ENCODE assay signal across 17 cellular contexts in genomic region chr6:158856261-158856660, GRCh38. TPM values are rescaled to one million over a fixed set of nuclear protein-coding genes. Genes with fewer than 3 reads are reported as not detected.
DNase-seq lines count a peak whose midpoint lies in the region; TF ChIP-seq lines count a peak whose summit lies in the region.
"Had no signal": no experiment of that assay in that cellular context is flagged by ENCODE, and none has a peak within 500 bp of the region (broad histone marks: within the 10 kb centered on the region; RNA-seq: fewer than 3 reads in every experiment).

No MANE protein-coding gene starts in this region.

- no peak overlapping the region for H3K18ac ChIP-seq in trophoblast cell (ENCODE audit: low read length)

- peak overlapping the region; percentile 39 for H2BK12ac ChIP-seq in trophoblast cell (ENCODE audit: low read length)

- peaks cover 51% of the 10 kb centered on the region for H3K79me1 ChIP-seq in trophoblast cell (ENCODE audit: low read length)

- no peak overlapping the region for H3K14ac ChIP-seq in trophoblast cell (ENCODE audit: low read length)

- H3K9me3 ChIP-seq in DOHH2 (ENCODE audit: control insufficient read depth, insufficient read depth, low read length) (no peaks in the 10 kb centered on the region), left ventricle myocardium inferior (replicated peaks) (no peaks in the 10 kb centered on the region), trophoblast cell (ENCODE audit: insufficient read depth, low read depth, low read length) (no peaks in the 10 kb centered on the region)
- H3K9me3 ChIP-seq: Peyer's patch, transverse colon had no signal

- no peak overlapping the region for H3K9ac ChIP-seq in trophoblast cell (ENCODE audit: low read length)

- H4K20me1 ChIP-seq in DOHH2 (ENCODE audit: control insufficient read depth, insufficient read depth, low read depth, low read length): no peaks in the 10 kb centered on the region

- H2AK5ac ChIP-seq in trophoblast cell (ENCODE audit: low read length): no peak overlapping the region

- TF ChIP-seq CTCF in DOHH2 (IDR thresholded peaks at IDR 0.05; ENCODE audit: low read depth, low read length, poor library complexity, severe bottlenecking) (no peak), left ventricle myocardium inferior (IDR thresholded peaks at IDR 0.05; ENCODE audit: borderline replicate concordance) (no peak)

- no peak overlapping the region for H3K4ac ChIP-seq in trophoblast cell (ENCODE audit: low read depth, low read length)

- no peak overlapping the region for H3K23ac ChIP-seq in trophoblast cell (ENCODE audit: low read length)

- no peak overlapping the region for H2AFZ ChIP-seq in trophoblast cell (ENCODE audit: insufficient read depth, low read length, poor library complexity)

- H3K4me2 ChIP-seq in DOHH2 (ENCODE audit: low read length) (peak overlapping the region; percentile 24), trophoblast cell (ENCODE audit: low read length) (no peak overlapping the region)

- no peaks in the 10 kb centered on the region for H3F3A ChIP-seq in DOHH2 (ENCODE audit: control insufficient read depth, insufficient read depth)

- DNase-seq in NCI-H226: peak; percentile 87
- no peak for DNase-seq in left ventricle myocardium inferior
- DNase-seq in trophoblast cell: no peak
- no peak for DNase-seq in HCEC 1CT
- DNase-seq in G401 (ENCODE audit: low spot score): no peak
- DNase-seq in globus pallidus (ENCODE audit: low spot score): no peak
- DNase-seq: activated CD4-positive, alpha-beta T cell treated with anti-CD3 and anti-CD28 coated beads for 1 hour; activated T-cell treated with anti-CD3 and anti-CD28 coated beads, Interleukin-2, amount 50 U/mL, for 72 hours; C1 segment of cervical spinal cord; GF-D8; Karpas-422; NCI-H1436; NCI-H446 treated with DMSO at 0.1 percent for 48 hours; nucleus accumbens; Peyer's patch; transverse colon had no signal

- H3K4me3 ChIP-seq in DOHH2 (ENCODE audit: low read length) (no peak overlapping the region), left ventricle myocardium inferior (no peak overlapping the region), trophoblast cell (ENCODE audit: low read depth, low read length) (no peak overlapping the region)
- H3K4me3 ChIP-seq: Peyer's patch, transverse colon had no signal

- H3K79me2 ChIP-seq in DOHH2 (ENCODE audit: control insufficient read depth, low read length) (peaks cover 12% of the 10 kb centered on the region), trophoblast cell (ENCODE audit: control insufficient read depth, insufficient read depth, low read length, poor library complexity) (peaks cover 10% of the 10 kb centered on the region)

- H3K27ac ChIP-seq in DOHH2 (ENCODE audit: low read depth, low read length) (peak overlapping the region; percentile 14; the same call in 1 of the 2 replicates), left ventricle myocardium inferior (replicated peaks) (peak overlapping the region; percentile 60), trophoblast cell (ENCODE audit: low read depth, low read length) (peak overlapping the region; percentile 8)

- H3K9me2 ChIP-seq in DOHH2 (replicated peaks; ENCODE audit: control insufficient read depth, low read length): no peaks in the 10 kb centered on the region

- H3K36me3 ChIP-seq in DOHH2 (ENCODE audit: control insufficient read depth, low read length) (no peaks in the 10 kb centered on the region), left ventricle myocardium inferior (no peaks in the 10 kb centered on the region), trophoblast cell (ENCODE audit: control insufficient read depth in 1 of 2, insufficient read depth in 2 of 2, low read length in 2 of 2) (no peaks in the 10 kb centered on the region)
- H3K36me3 ChIP-seq: Peyer's patch, transverse colon had no signal

- no peaks in the 10 kb centered on the region for H3K27me3 ChIP-seq in DOHH2 (ENCODE audit: control insufficient read depth, low read length)
- no peaks in the 10 kb centered on the region for H3K27me3 ChIP-seq in left ventricle myocardium inferior (ENCODE audit: low read depth)
- no peaks in the 10 kb centered on the region for H3K27me3 ChIP-seq in trophoblast cell (ENCODE audit: insufficient read depth, low read length)
- H3K27me3 ChIP-seq: Peyer's patch, transverse colon had no signal

- no peak overlapping the region for H2BK120ac ChIP-seq in trophoblast cell (ENCODE audit: insufficient read depth, low read length, poor library complexity)

- H3K4me1 ChIP-seq in DOHH2 (ENCODE audit: control insufficient read depth, low read length) (peaks cover 72% of the 10 kb centered on the region), left ventricle myocardium inferior (peaks cover 16% of the 10 kb centered on the region), trophoblast cell (ENCODE audit: control insufficient read depth in 1 of 2, insufficient read depth in 2 of 2, low read length in 2 of 2) (peaks cover 34 to 41% of the 10 kb centered on the region in 2 experiments)

- no peak overlapping the region for H4K91ac ChIP-seq in trophoblast cell (ENCODE audit: low read depth, low read length)

- intact Hi-C loops in left ventricle myocardium inferior (cut with micrococcal nuclease): no loop called here

- in situ Hi-C loops in G401 (cut with HindIII; ENCODE audit: low sequenced_read_pairs): no loop called here

- no peak overlapping the region for H4K8ac ChIP-seq in trophoblast cell (ENCODE audit: low read depth, low read length)

- no peak overlapping the region for H4K12ac ChIP-seq in trophoblast cell (ENCODE audit: low read depth, low read length)

- no CpG with 5 or more reads among the region's 4 CpGs for WGBS in trophoblast cell (ENCODE audit: extremely low coverage, insufficient coverage, insufficient read length)

- H2BK5ac ChIP-seq in trophoblast cell (ENCODE audit: low read depth, low read length, poor library complexity): no peak overlapping the region

RNA-seq across cellular contexts. Expression of gene EZR, which starts 37.1 kb away (rescaled TPM):
- total RNA-seq in left ventricle myocardium inferior: 242 TPM
- 490 and 492 TPM in 2 replicates for polyA plus RNA-seq in trophoblast cell (2013)
- total RNA-seq in G401 (2014; rRNA removed; shearing (Covaris generic)): 206 and 261 TPM in 2 replicates

Comparison
In these comparisons a context has a peak if more than half of its experiments do, and no peak if none do; other contexts are left out.
1. H3K27ac ChIP-seq: peak in every context shown above with its lines; median percentile 60 in left ventricle myocardium inferior; 14 in DOHH2; 8 in trophoblast cell.